ENCODE assay signal across 9 cellular contexts in the genomic region with DNA sequence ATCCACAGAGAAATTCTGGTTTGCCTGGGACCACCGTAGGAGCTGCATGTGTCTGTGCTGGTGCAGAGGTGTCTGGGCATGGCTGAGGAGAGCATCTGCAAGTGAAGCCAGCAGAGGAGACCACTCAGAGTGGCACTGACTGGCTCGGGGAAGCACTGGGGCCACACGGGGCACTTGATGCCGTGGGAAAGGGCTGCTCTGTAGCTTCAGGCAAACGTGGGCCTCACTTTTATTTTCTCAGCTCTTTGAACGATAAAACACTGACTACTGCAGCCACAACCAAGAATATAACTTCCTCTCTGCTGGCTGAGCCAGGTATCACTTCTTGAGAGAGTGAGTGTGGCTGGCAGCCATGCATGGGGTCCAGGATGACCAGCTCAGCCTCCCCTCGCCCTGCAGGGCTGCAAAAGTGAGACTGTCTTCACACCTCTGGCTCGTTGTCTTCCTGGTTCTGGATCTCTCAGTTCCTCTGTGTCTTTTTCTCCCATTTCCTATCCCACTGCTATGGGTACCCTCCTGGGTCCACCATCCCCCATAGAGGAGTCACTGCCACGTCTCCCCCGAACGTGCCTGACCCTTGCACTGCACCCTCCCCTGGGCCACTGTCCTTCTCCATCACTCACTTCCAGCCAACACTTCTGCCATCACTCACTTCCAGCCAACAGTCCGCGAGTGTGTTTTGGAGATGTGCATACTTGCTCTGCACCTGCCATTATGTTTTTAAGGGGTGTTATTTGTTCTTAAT.
DNase-seq lines count a peak whose midpoint lies in the region; ATAC-seq, FAIRE-seq and TF ChIP-seq lines count a peak whose summit lies in the region.
"Had no signal": no experiment of that assay in that cellular context is flagged by ENCODE, and none has a peak within 500 bp of the region (broad histone marks: within the 10 kb centered on the region; RNA-seq: fewer than 3 reads in every experiment).

No MANE protein-coding gene starts in this region.

- 70% methylated on average over 13 of the region's 13 CpGs for WGBS in A549 (ENCODE audit: missing lambda C conversion rate)
- WGBS in hepatocyte (ENCODE audit: low lambda C conversion rate, missing lambda C conversion rate) = 82% methylated on average over 13 of the region's 13 CpGs

- no peak for FAIRE-seq in A549 (lab: Jason Lieb, UNC)

- CTCF ChIA-PET in A549 (lab: Yijun Ruan, JAX) (interaction anchor here (0.7 to 1.7 kb wide), 4 partner anchors 11 to 215 kb away, joined by 3 to 7 read pairs (median 3); no protein-coding TSS in a partner anchor), Panc1 (lab: Charles Lee) (no interaction called here)

- H3K27ac ChIP-seq in A549 (peak overlapping the region; percentile 35 to 89), Panc1 (ENCODE audit: low read length) (peak overlapping the region; percentile 96), hepatocyte (peak overlapping the region; percentile 87)
- H3K27ac ChIP-seq: neutrophil had no signal

- no peak for TF ChIP-seq POLR2A in A549 (IDR thresholded peaks at IDR 0.05; ENCODE audit: low read length)

- peaks cover 8% of the 10 kb centered on the region for H3K79me2 ChIP-seq in hepatocyte

- peak overlapping the region; percentile 86 for H3K4me2 ChIP-seq in A549
- H3K4me2 ChIP-seq in hepatocyte = no peak overlapping the region

- POLR2A ChIA-PET in A549 (lab: Yijun Ruan, JAX) (no interaction called here), Panc1 (lab: Charles Lee) (no interaction called here)

- H3K9me2 ChIP-seq in hepatocyte (replicated peaks; ENCODE audit: insufficient read depth) = no peaks in the 10 kb centered on the region

- BruUV-seq in Panc1 (replicated peaks; lab: Mats Ljungman, UMichigan) = no TSS peak

- DNase-seq in A549 (ENCODE audit: low read depth in 1 of 2, low spot score in 1 of 2) (no peak), GM19240 (ENCODE audit: insufficient read length, low spot score) (peak; percentile 57), Panc1 (ENCODE audit: low read depth, low spot score) (no peak), hepatocyte (ENCODE audit: low spot score) (no peak), AML-193 (lab: John Stamatoyannopoulos, UW) (no peak), iPS-NIHi7 (ENCODE audit: extremely low spot score) (no peak)

- ATAC-seq in A549 (peak in 1 of 2 experiments; percentile 14; a peak in 2 of 6 replicates), Panc1 (peak; percentile 29; the same call in 1 of the 2 replicates), HG03045 (IDR thresholded peaks at IDR 0.05; ENCODE audit: unreplicated experiment) (no peak), HG03139 (IDR thresholded peaks at IDR 0.05; ENCODE audit: unreplicated experiment) (no peak)

- intact Hi-C loops in Panc1 (cut with micrococcal nuclease; ENCODE audit: unreplicated experiment) = no loop called here

- H3K9me3 ChIP-seq in A549 (peaks cover 7% of the 10 kb centered on the region; the same call in 1 of the 3 replicates), Panc1 (ENCODE audit: control insufficient read depth, insufficient read depth, low read depth, low read length) (peaks cover 4% of the 10 kb centered on the region; the same call in 1 of the 2 replicates), hepatocyte (ENCODE audit: low read depth) (no peaks in the 10 kb centered on the region)
- H3K9me3 ChIP-seq: neutrophil had no signal

- no peak overlapping the region for H2AFZ ChIP-seq in hepatocyte

- H3K36me3 ChIP-seq in Panc1 (ENCODE audit: control insufficient read depth, insufficient read depth, low read length) (no peaks in the 10 kb centered on the region), hepatocyte (replicated peaks; ENCODE audit: insufficient read depth, low read depth) (no peaks in the 10 kb centered on the region)
- H3K36me3 ChIP-seq: neutrophil had no signal

- TF ChIP-seq CTCF in A549 (IDR thresholded peaks at IDR 0.05) (no peak), Panc1 (IDR thresholded peaks at IDR 0.05) (no peak), hepatocyte (IDR thresholded peaks at IDR 0.05; ENCODE audit: poor library complexity) (no peak)

- no peaks in the 10 kb centered on the region for H3K27me3 ChIP-seq in Panc1 (ENCODE audit: control insufficient read depth, insufficient read depth, low read length)
- H3K27me3 ChIP-seq in hepatocyte = no peaks in the 10 kb centered on the region
- H3K27me3 ChIP-seq: neutrophil had no signal

- H4K20me1 ChIP-seq in hepatocyte (ENCODE audit: insufficient read depth, poor library complexity, severe bottlenecking) = no peaks in the 10 kb centered on the region

- in situ Hi-C loops in Panc1 (cut with HindIII; ENCODE audit: low pct_unique_long_range_greater_than_20kb, low sequenced_read_pairs) = no loop called here

- H3K4me1 ChIP-seq in A549 = peaks cover 59% of the 10 kb centered on the region
- H3K4me1 ChIP-seq in Panc1 (ENCODE audit: control insufficient read depth, insufficient read depth, low read length) = peaks cover 46% of the 10 kb centered on the region
- peaks cover 35% of the 10 kb centered on the region for H3K4me1 ChIP-seq in hepatocyte (ENCODE audit: insufficient read depth)

- no peak overlapping the region for H3K4me3 ChIP-seq in A549
- H3K4me3 ChIP-seq in Panc1 (ENCODE audit: low read depth in 2 of 2, low read length in 2 of 2) = no peak overlapping the region; a peak in 1 of 4 replicates
- H3K4me3 ChIP-seq in hepatocyte = no peak overlapping the region

- TF ChIP-seq EP300 in A549 (IDR thresholded peaks at IDR 0.05) = no peak

- no peak for TF ChIP-seq RAD21 in A549 (conservative IDR thresholded peaks at IDR 0.05 in 1 of 2, IDR thresholded peaks at IDR 0.05 in 1 of 2)

TF ChIP-seq in A549, 52 proteins besides CTCF, POLR2A, EP300 and RAD21:
- no peak for TF ChIP-seq JUN (IDR thresholded peaks at IDR 0.05)
- TF ChIP-seq MAFK (IDR thresholded peaks at IDR 0.05; ENCODE audit: partially characterized antibody) = no peak
- TF ChIP-seq E2F6 (IDR thresholded peaks at IDR 0.05; ENCODE audit: borderline replicate concordance, low read depth) = no peak
- no peak for TF ChIP-seq ELK1 (IDR thresholded peaks at IDR 0.05; ENCODE audit: low read depth, low read length)
- TF ChIP-seq, protein P1, sequence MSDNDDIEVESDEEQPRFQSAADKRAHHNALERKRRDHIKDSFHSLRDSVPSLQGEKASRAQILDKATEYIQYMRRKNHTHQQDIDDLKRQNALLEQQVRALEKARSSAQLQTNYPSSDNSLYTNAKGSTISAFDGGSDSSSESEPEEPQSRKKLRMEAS (IDR thresholded peaks at IDR 0.05) = 0 out of 2 replicates have a peak, but pooled peaks have one; percentile 1
TF ChIP-seq in A549: peak in this region for 1.
